Comparison of ENCODE assay signal across 1 cellular context in the genomic region with DNA sequence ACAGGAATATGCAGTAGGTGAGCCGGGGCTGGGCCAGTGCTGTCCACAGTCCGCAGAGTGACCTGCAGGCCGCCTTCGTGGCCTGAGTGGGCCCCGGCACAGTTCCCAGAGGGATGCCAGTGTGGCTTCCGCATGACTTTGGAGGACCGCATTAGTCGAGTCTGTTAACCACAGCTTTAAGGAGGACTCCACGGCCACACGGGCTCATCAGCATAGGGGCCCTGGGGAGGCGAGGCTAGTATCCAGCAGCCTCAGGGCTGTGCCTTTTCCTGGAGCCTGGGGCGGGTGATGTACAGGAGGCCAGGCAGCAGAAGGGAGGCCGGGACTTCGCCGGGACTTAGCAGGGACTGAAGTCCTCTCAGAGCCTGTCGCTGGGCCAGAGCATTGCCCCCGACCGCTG.
TF ChIP-seq lines count a peak whose summit lies in the region.

No MANE protein-coding gene starts in this region.

TF ChIP-seq in K562, 482 proteins besides CTCF, POLR2A, EP300 and RAD21:
- TF ChIP-seq KDM1A (IDR thresholded peaks at IDR 0.05) (no peak), POLR2G (IDR thresholded peaks at IDR 0.05; ENCODE audit: low read depth, low read length) (0 out of 2 replicates have a peak, but pooled peaks have one; percentile 8)
